In genomic region chr17:76263896-76264295, GRCh38 we compare ENCODE assay signal across 11 cellular contexts. TPM values are rescaled to one million over a fixed set of nuclear protein-coding genes. Genes with fewer than 3 reads are reported as not detected.
DNase-seq lines count a peak whose midpoint lies in the region; ATAC-seq and TF ChIP-seq lines count a peak whose summit lies in the region.
"Had no signal": no experiment of that assay in that cellular context is flagged by ENCODE, and none has a peak within 500 bp of the region (broad histone marks: within the 10 kb centered on the region; RNA-seq: fewer than 3 reads in every experiment).

No MANE protein-coding gene starts in this region.

- H3K4me1 Mint-ChIP-seq in brain (peaks cover 69% of the 10 kb centered on the region), natural killer cell (peaks cover 49% of the 10 kb centered on the region in 2 donors)

- CTCF ChIA-PET in A673 (lab: Charles Lee), result interaction anchor here (1.3 kb wide), 1 partner anchor 16 kb away, joined by 6 read pairs; no protein-coding TSS in a partner anchor

- H3K27ac ChIP-seq in A673 (ENCODE audit: low read depth, low read length, poor library complexity, severe bottlenecking), result peak overlapping the region; percentile 66
- peak overlapping the region; percentile 69 for H3K27ac ChIP-seq in HL-60 (replicated peaks)

- POLR2A ChIA-PET in A673 (lab: Charles Lee; ENCODE audit: low non-redundant PET), result interaction anchor here (1.0 kb wide), 1 partner anchor 25 kb away, joined by 5 read pairs; no protein-coding TSS in a partner anchor

- H3K9me3 ChIP-seq in A673 (ENCODE audit: low read depth, low read length, poor library complexity, severe bottlenecking), result no peaks in the 10 kb centered on the region

- H3K4me3 ChIP-seq in A673 (ENCODE audit: low read depth, low read length, poor library complexity, severe bottlenecking) (peak overlapping the region; percentile 36), HL-60 (replicated peaks; ENCODE audit: insufficient read depth, low read length) (no peak overlapping the region)

- peak overlapping the region in 3 of 5 experiments; percentile 7 to 85 (median 72) for H3K4me3 Mint-ChIP-seq in brain
- H3K4me3 Mint-ChIP-seq in natural killer cell, result peak overlapping the region; percentile 91

- ATAC-seq in natural killer cell (no peak), HG02852 (IDR thresholded peaks at IDR 0.05; ENCODE audit: unreplicated experiment) (no peak)

- H3K36me3 Mint-ChIP-seq in brain (peaks cover 7% of the 10 kb centered on the region), natural killer cell (no peaks in the 10 kb centered on the region)

- peaks cover 3% of the 10 kb centered on the region for H3K27me3 Mint-ChIP-seq in brain
- H3K27me3 Mint-ChIP-seq in natural killer cell (ENCODE audit: low read depth in 2 of 2), result no peaks in the 10 kb centered on the region

- peaks cover 4% of the 10 kb centered on the region for H3K36me3 ChIP-seq in A673 (ENCODE audit: insufficient read depth, low read length, poor library complexity, severe bottlenecking)

- H3K27me3 ChIP-seq in A673 (replicated peaks; ENCODE audit: insufficient read depth, low read depth, low read length, poor library complexity) (no peaks in the 10 kb centered on the region), HL-60 (ENCODE audit: insufficient read depth, poor library complexity, severe bottlenecking) (no peaks in the 10 kb centered on the region)

- no peak for TF ChIP-seq CTCF in A673 (conservative IDR thresholded peaks at IDR 0.05; ENCODE audit: low read depth, low read length)
- no peak for TF ChIP-seq CTCF in HL-60 (IDR thresholded peaks at IDR 0.05; ENCODE audit: insufficient read depth, low read length)
- TF ChIP-seq CTCF in brain (conservative IDR thresholded peaks at IDR 0.05), result no peak
- no peak for TF ChIP-seq CTCF in natural killer cell (IDR thresholded peaks at IDR 0.05)

- BruUV-seq in A673 (replicated peaks; lab: Mats Ljungman, UMichigan), result no TSS peak

- peak overlapping the region in 1 of 5 experiments; percentile 93 for H3K27ac Mint-ChIP-seq in brain
- H3K27ac Mint-ChIP-seq in natural killer cell, result peak overlapping the region; percentile 99

- no peak for DNase-seq in A673 (ENCODE audit: low spot score)
- no peak for DNase-seq in HL-60 (ENCODE audit: low read depth in 1 of 2, low spot score in 1 of 2)
- no peak for DNase-seq in natural killer cell
- DNase-seq in cortex of kidney (lab: John Stamatoyannopoulos, UW), result no peak
- DNase-seq in NCI-H2107 treated with DMSO at 0.1 percent for 48 hours (lab: John Stamatoyannopoulos, UW; ENCODE audit: unreplicated experiment), result no peak
- no peak for DNase-seq in midbrain (lab: John Stamatoyannopoulos, UW)
- DNase-seq: activated CD4-positive, alpha-beta T cell treated with anti-CD3 and anti-CD28 coated beads for 4 hours; EL; NCI-H524 treated with DMSO at 0.1 percent for 48 hours had no signal

- H3K4me1 ChIP-seq in A673 (ENCODE audit: insufficient read depth, low read length, poor library complexity, severe bottlenecking), result peaks cover 26% of the 10 kb centered on the region

- intact Hi-C loops in A673 (cut with micrococcal nuclease; ENCODE audit: unreplicated experiment) (no loop called here), natural killer cell (cut with micrococcal nuclease) (loop anchor here (1.0 to 10.0 kb wide), 7 partner anchors 8 to 1621 kb away; partner anchors contain the start of genes MFSD11, SRSF2 and UNK)

- H3K9me3 Mint-ChIP-seq in brain (no peaks in the 10 kb centered on the region), natural killer cell (no peaks in the 10 kb centered on the region)

RNA-seq across cellular contexts. Expression of gene UBALD2, which starts 1.3 kb away (rescaled TPM):
- total RNA-seq in A673 (2021) (45.7 and 46.5 TPM in 2 replicates), natural killer cell (100 to 1,000 TPM; 171 to 287 (median 189) TPM)
- polyA plus RNA-seq in brain (ENCODE audit: insufficient read depth, low read depth, low replicate concordance), result 140 TPM

RNA-seq across cellular contexts. Expression of gene RNF157, which starts 23.6 kb away (rescaled TPM):
- total RNA-seq in A673 (2021) (0.56 and 0.70 TPM in 2 replicates), natural killer cell (1 to 10 TPM; 4.9 to 9.1 (median 8.5) TPM)
- 90.2 TPM for polyA plus RNA-seq in brain (ENCODE audit: insufficient read depth, low read depth, low replicate concordance)

RNA-seq across cellular contexts. Expression of gene QRICH2, which starts 44.2 kb away (rescaled TPM):
- total RNA-seq in A673 (2021) (3.3 and 4.3 TPM in 2 replicates), natural killer cell (1 to 10 TPM; 2.3 to 3.1 (median 2.9) TPM)
- polyA plus RNA-seq in brain (ENCODE audit: insufficient read depth, low read depth, low replicate concordance), result 1.3 TPM
